1 cellular context compared by ENCODE assay signal in the genomic region with DNA sequence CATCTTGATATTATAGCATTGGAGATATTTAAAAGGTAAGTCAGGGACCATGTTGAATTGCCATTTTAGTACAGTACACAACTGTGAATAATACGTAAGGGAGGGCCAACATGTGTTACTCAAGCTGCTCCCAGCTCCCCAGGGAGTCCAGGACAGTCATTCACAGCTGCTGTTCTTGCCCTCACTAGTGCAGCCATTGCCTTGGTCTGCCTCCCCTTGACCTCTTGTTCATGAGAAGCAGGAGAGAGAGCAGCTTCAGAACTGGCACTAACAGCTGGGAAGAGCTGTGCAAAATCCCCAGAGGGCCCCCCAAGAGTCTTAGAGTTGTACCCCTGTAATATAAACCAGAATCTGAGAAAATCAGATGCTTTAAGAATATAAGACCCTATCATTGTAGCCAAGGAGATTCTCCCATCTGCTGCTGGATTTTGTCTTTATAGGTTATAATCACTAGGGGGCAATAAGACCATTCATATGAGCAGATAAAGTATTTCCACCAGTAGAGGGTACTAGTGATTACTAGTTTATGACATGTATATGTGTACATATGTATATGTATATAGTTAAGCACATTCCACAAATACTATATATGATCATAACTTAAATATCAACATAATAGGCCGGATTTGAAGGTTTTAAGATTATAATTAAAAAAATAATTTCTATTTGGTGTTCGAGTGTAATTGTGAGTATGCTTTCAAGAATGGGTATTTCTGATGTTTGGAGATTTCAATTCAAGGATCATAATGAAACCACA.
A peak's percentile ranks its signal among the peaks of the same experiment; 100 is the strongest.
TF ChIP-seq lines count a peak whose summit lies in the region.

No MANE protein-coding gene starts in this region.

TF ChIP-seq in GM12878, 131 proteins besides CTCF, POLR2A, EP300 and RAD21:
- TF ChIP-seq HDAC6 (IDR thresholded peaks at IDR 0.05; ENCODE audit: unreplicated experiment), result no peak
- TF ChIP-seq FOXM1 (IDR thresholded peaks at IDR 0.05; ENCODE audit: low read depth, low read length), result no peak
- no peak for TF ChIP-seq CBX5 (IDR thresholded peaks at IDR 0.05; ENCODE audit: low read depth)
- TF ChIP-seq, protein P1, sequence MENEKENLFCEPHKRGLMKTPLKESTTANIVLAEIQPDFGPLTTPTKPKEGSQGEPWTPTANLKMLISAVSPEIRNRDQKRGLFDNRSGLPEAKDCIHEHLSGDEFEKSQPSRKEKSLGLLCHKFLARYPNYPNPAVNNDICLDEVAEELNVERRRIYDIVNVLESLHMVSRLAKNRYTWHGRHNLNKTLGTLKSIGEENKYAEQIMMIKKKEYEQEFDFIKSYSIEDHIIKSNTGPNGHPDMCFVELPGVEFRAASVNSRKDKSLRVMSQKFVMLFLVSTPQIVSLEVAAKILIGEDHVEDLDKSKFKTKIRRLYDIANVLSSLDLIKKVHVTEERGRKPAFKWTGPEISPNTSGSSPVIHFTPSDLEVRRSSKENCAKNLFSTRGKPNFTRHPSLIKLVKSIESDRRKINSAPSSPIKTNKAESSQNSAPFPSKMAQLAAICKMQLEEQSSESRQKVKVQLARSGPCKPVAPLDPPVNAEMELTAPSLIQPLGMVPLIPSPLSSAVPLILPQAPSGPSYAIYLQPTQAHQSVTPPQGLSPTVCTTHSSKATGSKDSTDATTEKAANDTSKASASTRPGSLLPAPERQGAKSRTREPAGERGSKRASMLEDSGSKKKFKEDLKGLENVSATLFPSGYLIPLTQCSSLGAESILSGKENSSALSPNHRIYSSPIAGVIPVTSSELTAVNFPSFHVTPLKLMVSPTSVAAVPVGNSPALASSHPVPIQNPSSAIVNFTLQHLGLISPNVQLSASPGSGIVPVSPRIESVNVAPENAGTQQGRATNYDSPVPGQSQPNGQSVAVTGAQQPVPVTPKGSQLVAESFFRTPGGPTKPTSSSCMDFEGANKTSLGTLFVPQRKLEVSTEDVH (IDR thresholded peaks at IDR 0.05; ENCODE audit: low read depth, partially characterized antibody), result no peak
- TF ChIP-seq SMC3 (IDR thresholded peaks at IDR 0.05; ENCODE audit: borderline replicate concordance, low read length), result peak; percentile 66; the same call in 1 of the 2 replicates
- no peak for TF ChIP-seq ZNF384 (IDR thresholded peaks at IDR 0.05; ENCODE audit: borderline replicate concordance, low read depth, low read length)
- no peak for TF ChIP-seq EED (IDR thresholded peaks at IDR 0.05; ENCODE audit: low read depth)
- TF ChIP-seq, protein P2, sequence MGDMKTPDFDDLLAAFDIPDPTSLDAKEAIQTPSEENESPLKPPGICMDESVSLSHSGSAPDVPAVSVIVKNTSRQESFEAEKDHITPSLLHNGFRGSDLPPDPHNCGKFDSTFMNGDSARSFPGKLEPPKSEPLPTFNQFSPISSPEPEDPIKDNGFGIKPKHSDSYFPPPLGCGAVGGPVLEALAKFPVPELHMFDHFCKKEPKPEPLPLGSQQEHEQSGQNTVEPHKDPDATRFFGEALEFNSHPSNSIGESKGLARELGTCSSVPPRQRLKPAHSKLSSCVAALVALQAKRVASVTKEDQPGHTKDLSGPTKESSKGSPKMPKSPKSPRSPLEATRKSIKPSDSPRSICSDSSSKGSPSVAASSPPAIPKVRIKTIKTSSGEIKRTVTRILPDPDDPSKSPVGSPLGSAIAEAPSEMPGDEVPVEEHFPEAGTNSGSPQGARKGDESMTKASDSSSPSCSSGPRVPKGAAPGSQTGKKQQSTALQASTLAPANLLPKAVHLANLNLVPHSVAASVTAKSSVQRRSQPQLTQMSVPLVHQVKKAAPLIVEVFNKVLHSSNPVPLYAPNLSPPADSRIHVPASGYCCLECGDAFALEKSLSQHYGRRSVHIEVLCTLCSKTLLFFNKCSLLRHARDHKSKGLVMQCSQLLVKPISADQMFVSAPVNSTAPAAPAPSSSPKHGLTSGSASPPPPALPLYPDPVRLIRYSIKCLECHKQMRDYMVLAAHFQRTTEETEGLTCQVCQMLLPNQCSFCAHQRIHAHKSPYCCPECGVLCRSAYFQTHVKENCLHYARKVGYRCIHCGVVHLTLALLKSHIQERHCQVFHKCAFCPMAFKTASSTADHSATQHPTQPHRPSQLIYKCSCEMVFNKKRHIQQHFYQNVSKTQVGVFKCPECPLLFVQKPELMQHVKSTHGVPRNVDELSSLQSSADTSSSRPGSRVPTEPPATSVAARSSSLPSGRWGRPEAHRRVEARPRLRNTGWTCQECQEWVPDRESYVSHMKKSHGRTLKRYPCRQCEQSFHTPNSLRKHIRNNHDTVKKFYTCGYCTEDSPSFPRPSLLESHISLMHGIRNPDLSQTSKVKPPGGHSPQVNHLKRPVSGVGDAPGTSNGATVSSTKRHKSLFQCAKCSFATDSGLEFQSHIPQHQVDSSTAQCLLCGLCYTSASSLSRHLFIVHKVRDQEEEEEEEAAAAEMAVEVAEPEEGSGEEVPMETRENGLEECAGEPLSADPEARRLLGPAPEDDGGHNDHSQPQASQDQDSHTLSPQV (IDR thresholded peaks at IDR 0.05), result peak; percentile 53; the same call in 1 of the 2 replicates
- no peak for TF ChIP-seq MEF2A (IDR thresholded peaks at IDR 0.05; ENCODE audit: insufficient read depth, low read depth, low read length)
- TF ChIP-seq MTA2 (IDR thresholded peaks at IDR 0.05; ENCODE audit: low read depth), result no peak
TF ChIP-seq in GM12878: peak in this region for 2.
